ENCODE assay signal across 21 cellular contexts in genomic region chr1:111454859-111455641, GRCh38. TPM values are rescaled to one million over a fixed set of nuclear protein-coding genes. Genes with fewer than 3 reads are reported as not detected.
A peak's percentile ranks its signal among the peaks of the same experiment; 100 is the strongest.
DNase-seq lines count a peak whose midpoint lies in the region; ATAC-seq and TF ChIP-seq lines count a peak whose summit lies in the region.
"Had no signal": no experiment of that assay in that cellular context is flagged by ENCODE, and none has a peak within 500 bp of the region (broad histone marks: within the 10 kb centered on the region; RNA-seq: fewer than 3 reads in every experiment).

No MANE protein-coding gene starts in this region.

- H3K4me1 ChIP-seq in OCI-LY3 (ENCODE audit: low read length) = peaks cover 35% of the 10 kb centered on the region

- ATAC-seq in stimulated activated naive CD8-positive, alpha-beta T cell treated with anti-CD3 and anti-CD28 coated beads, Interleukin-15, amount 100 ng/mL, for 72 hours = peak; percentile 89
- ATAC-seq: left cardiac atrium, right cardiac atrium had no signal

- H3K4me1 Mint-ChIP-seq in stimulated activated naive CD8-positive, alpha-beta T cell treated with anti-CD3 and anti-CD28 coated beads, Interleukin-15, amount 100 ng/mL, for 72 hours = peaks cover 62% of the 10 kb centered on the region

- H4K20me1 ChIP-seq in OCI-LY3 (ENCODE audit: insufficient read depth, low read length) = 0 out of 2 replicates have a peak, but pooled peaks cover 3% of the 10 kb centered on the region

- H3K4me3 Mint-ChIP-seq in stimulated activated naive CD8-positive, alpha-beta T cell treated with anti-CD3 and anti-CD28 coated beads, Interleukin-15, amount 100 ng/mL, for 72 hours = peak overlapping the region; percentile 54 to 63

- TF ChIP-seq CTCF in OCI-LY3 (IDR thresholded peaks at IDR 0.05; ENCODE audit: low read depth, low read length) = no peak

- no peaks in the 10 kb centered on the region for H3K27me3 ChIP-seq in OCI-LY3 (ENCODE audit: low read depth, low read length)
- H3K27me3 ChIP-seq: heart left ventricle had no signal

- H3K4me3 ChIP-seq in OCI-LY3 (ENCODE audit: low read length) = peak overlapping the region; percentile 29; the same call in 1 of the 2 replicates
- H3K4me3 ChIP-seq: heart left ventricle had no signal

- DNase-seq in stimulated activated CD4-positive, alpha-beta T cell treated with anti-CD3 and anti-CD28 coated beads, Interleukin-4, amount 100 ng/mL, for 24 hours = peak; percentile 42
- no peak for DNase-seq in stimulated activated CD4-positive, alpha-beta T cell treated with anti-CD3 and anti-CD28 coated beads, Interleukin-4, amount 100 ng/mL, for 1 hour
- peak; percentile 15 for DNase-seq in dermis blood vessel endothelial cell
- DNase-seq in stimulated activated naive CD8-positive, alpha-beta T cell treated with anti-CD3 and anti-CD28 coated beads, Interleukin-15, amount 100 ng/mL, for 72 hours = no peak
- DNase-seq in T1000 (lab: John Stamatoyannopoulos, UW) = no peak
- no peak for DNase-seq in GDM1 (lab: John Stamatoyannopoulos, UW)
- DNase-seq in NCI-H524 treated with DMSO at 0.1 percent for 48 hours (lab: John Stamatoyannopoulos, UW) = no peak
- DNase-seq: activated CD4-positive, alpha-beta T cell treated with anti-CD3 and anti-CD28 coated beads, Interleukin-2, amount 50 U/mL, for 48 hours; amniotic stem cell; erythroblast; H7; heart left ventricle; left cardiac atrium; NCI-H1436 treated with DMSO at 0.1 percent for 48 hours; NCI-H524; right cardiac atrium had no signal

- no peaks in the 10 kb centered on the region for H3K27me3 Mint-ChIP-seq in stimulated activated naive CD8-positive, alpha-beta T cell treated with anti-CD3 and anti-CD28 coated beads, Interleukin-15, amount 100 ng/mL, for 72 hours

- no peak overlapping the region for H2AFZ ChIP-seq in OCI-LY3 (ENCODE audit: low read depth, low read length)

- H3K27ac ChIP-seq in OCI-LY3 (ENCODE audit: low read length) = peak overlapping the region; percentile 47
- H3K27ac ChIP-seq: heart left ventricle, KMS-11 had no signal

- peaks cover 30% of the 10 kb centered on the region for H3K36me3 ChIP-seq in OCI-LY3 (replicated peaks; ENCODE audit: low read depth, low read length)

- peaks cover 48% of the 10 kb centered on the region for H3K79me2 ChIP-seq in OCI-LY3 (ENCODE audit: low read length)

- peak overlapping the region; percentile 5; the same call in 1 of the 2 replicates for H3K9ac ChIP-seq in OCI-LY3 (ENCODE audit: low read length)
- H3K9ac ChIP-seq: KMS-11 had no signal

- H3K27ac Mint-ChIP-seq in stimulated activated naive CD8-positive, alpha-beta T cell treated with anti-CD3 and anti-CD28 coated beads, Interleukin-15, amount 100 ng/mL, for 72 hours = peak overlapping the region in 1 of 2 donors; percentile 84

- no peaks in the 10 kb centered on the region for H3K9me3 Mint-ChIP-seq in stimulated activated naive CD8-positive, alpha-beta T cell treated with anti-CD3 and anti-CD28 coated beads, Interleukin-15, amount 100 ng/mL, for 72 hours

- H3K4me2 ChIP-seq in OCI-LY3 (ENCODE audit: low read length) = peak overlapping the region; percentile 54
- H3K4me2 ChIP-seq: KMS-11 had no signal

- no peaks in the 10 kb centered on the region for H3K9me3 ChIP-seq in OCI-LY3 (ENCODE audit: insufficient read depth, low read length)
- H3K9me3 ChIP-seq: heart left ventricle had no signal

RNA-seq across cellular contexts. Expression of gene ATP5PB, which starts 5.8 kb away (rescaled TPM):
- total RNA-seq in dermis blood vessel endothelial cell = 325 and 449 TPM in 2 replicates

RNA-seq across cellular contexts. Expression of gene WDR77, which starts 6.0 kb away (rescaled TPM):
- total RNA-seq in dermis blood vessel endothelial cell = 52.2 and 65.2 TPM in 2 replicates

RNA-seq across cellular contexts. Expression of gene C1orf162, which starts 18.7 kb away (rescaled TPM):
- total RNA-seq in dermis blood vessel endothelial cell = under 0.01 and 0.09 TPM in 2 replicates

RNA-seq across cellular contexts. Expression of gene OVGP1, which starts 27.5 kb away (rescaled TPM):
- 0.84 and 1.0 TPM in 2 replicates for total RNA-seq in dermis blood vessel endothelial cell
- total RNA-seq: RPMI7951 had no signal

RNA-seq across cellular contexts. Expression of gene ADORA3, which starts 48.4 kb away (rescaled TPM):
- not detected in 2 replicates for total RNA-seq in dermis blood vessel endothelial cell
- total RNA-seq: H7; myocyte; RPMI7951; T-helper 1 cell treated with Interleukin-12 subunit alpha and Interleukin-12 subunit beta and Interleukin-4 antibody, amounts not matched to agents 30 ng/mL and 1 ng/mL, for 36 hours had no signal

Comparison
In these comparisons a context has a peak if more than half of its experiments do, and no peak if none do; other contexts are left out.
1. DNase-seq: peak in stimulated activated CD4-positive, alpha-beta T cell treated with anti-CD3 and anti-CD28 coated beads, Interleukin-4, amount 100 ng/mL, for 24 hours (single experiment) and dermis blood vessel endothelial cell (single experiment); none in stimulated activated CD4-positive, alpha-beta T cell treated with anti-CD3 and anti-CD28 coated beads, Interleukin-4, amount 100 ng/mL, for 1 hour (single experiment), stimulated activated naive CD8-positive, alpha-beta T cell treated with anti-CD3 and anti-CD28 coated beads, Interleukin-15, amount 100 ng/mL, for 72 hours (0 of 2), T1000 (single experiment), GDM1 (single experiment) and NCI-H524 treated with DMSO at 0.1 percent for 48 hours (single experiment).